Comparison of ENCODE assay signal across 29 cellular contexts in genomic region chrX:53723381-53723780, GRCh38.
"Had no signal": no experiment of that assay in that cellular context is flagged by ENCODE, and none has a peak within 500 bp of the region (broad histone marks: within the 10 kb centered on the region; RNA-seq: fewer than 3 reads in every experiment).

No MANE protein-coding gene starts in this region.

- DNase-seq: dermis blood vessel endothelial cell; effector memory CD4-positive, alpha-beta T cell; erythroblast; esophagus squamous epithelium; foreskin melanocyte; glutamatergic neuron; heart right ventricle; hypothalamus; immature natural killer cell; islet precursor cell; kidney glomerular epithelial cell; left colon; left ventricle myocardium inferior; mammary epithelial cell; mesendoderm; midbrain; naive thymus-derived CD4-positive, alpha-beta T cell; stimulated activated CD4-positive, alpha-beta T cell treated with anti-CD3 and anti-CD28 coated beads, Interleukin-12 subunit alpha, Interleukin-12 subunit beta, amount 100 ng/mL, for 4 hours; stimulated activated CD4-positive, alpha-beta T cell treated with anti-CD3 and anti-CD28 coated beads, Interleukin-2, amount 100 ng/mL, for 24 hours; stimulated activated CD4-positive, alpha-beta T cell treated with anti-CD3 and anti-CD28 coated beads, Interleukin-4, amount 100 ng/mL, for 24 hours; stimulated activated naive CD8-positive, alpha-beta T cell treated with anti-CD3 and anti-CD28 coated beads, Interleukin-15, Interleukin-2, amounts not matched to agents 100 U/mL and 50 U/mL, for 24 hours; substantia nigra; transverse colon; upper lobe of right lung; uterus had no signal

- H3K27ac Mint-ChIP-seq: immature natural killer cell; nephron; neural progenitor cell; stimulated activated effector memory CD8-positive, alpha-beta T cell treated with anti-CD3 and anti-CD28 coated beads, Interleukin-12 subunit alpha, Interleukin-12 subunit beta, amount 100 ng/mL, for 72 hours had no signal

- H3K27me3 Mint-ChIP-seq: naive thymus-derived CD4-positive, alpha-beta T cell had no signal

- H3K4me3 Mint-ChIP-seq: immature natural killer cell; naive thymus-derived CD4-positive, alpha-beta T cell; nephron; neural progenitor cell; stimulated activated effector memory CD8-positive, alpha-beta T cell treated with anti-CD3 and anti-CD28 coated beads, Interleukin-12 subunit alpha, Interleukin-12 subunit beta, amount 100 ng/mL, for 72 hours had no signal

- H3K9me3 Mint-ChIP-seq: immature natural killer cell; stimulated activated effector memory CD8-positive, alpha-beta T cell treated with anti-CD3 and anti-CD28 coated beads, Interleukin-12 subunit alpha, Interleukin-12 subunit beta, amount 100 ng/mL, for 72 hours had no signal

- H3K36me3 Mint-ChIP-seq: immature natural killer cell, neural progenitor cell had no signal

- ATAC-seq: heart right ventricle; left colon; naive thymus-derived CD4-positive, alpha-beta T cell; sciatic nerve; stimulated activated effector memory CD8-positive, alpha-beta T cell treated with anti-CD3 and anti-CD28 coated beads, Interleukin-12 subunit alpha, Interleukin-12 subunit beta, amount 100 ng/mL, for 72 hours; stimulated activated naive CD8-positive, alpha-beta T cell treated with anti-CD3 and anti-CD28 coated beads, Interleukin-15, Interleukin-2, amounts not matched to agents 100 U/mL and 50 U/mL, for 24 hours; upper lobe of right lung had no signal

- H3K4me1 Mint-ChIP-seq: nephron, neural progenitor cell had no signal
